ENCODE assay signal across 1 cellular context in the genomic region with DNA sequence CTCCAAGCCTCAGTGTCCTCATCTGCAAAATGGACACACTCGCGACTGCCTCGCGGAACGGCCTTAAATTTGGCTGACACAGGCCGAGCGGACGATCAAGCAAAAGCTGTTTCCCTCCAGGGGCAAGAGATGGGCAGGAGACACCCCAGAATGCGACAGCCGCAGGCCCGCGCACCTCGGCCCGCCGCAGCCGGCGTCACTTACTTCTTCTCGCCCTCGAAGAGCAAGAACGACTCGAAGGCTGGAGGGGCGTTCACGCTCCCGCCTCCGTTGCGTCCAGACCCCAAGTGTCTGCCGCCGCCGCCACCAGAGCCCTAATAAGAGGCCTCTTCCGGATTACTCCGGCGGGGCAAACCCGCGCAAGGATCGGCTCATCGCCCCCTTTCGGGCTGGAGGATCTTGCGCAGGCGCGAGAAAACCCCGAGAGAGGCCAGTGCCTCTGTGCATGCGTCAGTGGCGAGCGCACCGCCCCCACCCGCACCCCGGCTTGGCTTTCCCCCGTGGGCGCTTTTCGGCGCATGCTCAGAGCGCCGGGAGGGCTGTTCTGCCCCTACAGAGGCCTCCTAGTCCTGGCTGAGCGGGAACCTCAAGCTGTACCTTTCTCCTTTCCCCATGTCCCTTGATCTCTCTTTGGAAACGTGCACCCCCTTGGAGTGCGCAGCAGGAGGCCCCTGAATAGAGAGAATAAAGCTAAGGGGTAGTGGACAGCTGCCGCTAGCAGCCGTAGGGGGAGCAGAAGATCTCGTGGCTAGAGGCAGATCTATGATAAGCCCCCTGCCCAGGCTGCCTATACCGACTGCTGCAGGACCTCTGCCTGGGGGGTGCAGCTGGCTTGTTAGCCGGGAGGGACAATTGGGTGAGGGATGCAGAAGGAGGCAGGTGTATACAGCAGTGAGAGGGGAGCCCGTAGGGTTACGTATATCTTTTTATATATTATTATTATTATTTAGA.
A peak's percentile ranks its signal among the peaks of the same experiment; 100 is the strongest.
TF ChIP-seq lines count a peak whose summit lies in the region.

No MANE protein-coding gene starts in this region.

TF ChIP-seq in HepG2, 621 proteins besides CTCF, POLR2A, EP300 and RAD21 (continued from another document and continues in another):
- TF ChIP-seq, protein P1, sequence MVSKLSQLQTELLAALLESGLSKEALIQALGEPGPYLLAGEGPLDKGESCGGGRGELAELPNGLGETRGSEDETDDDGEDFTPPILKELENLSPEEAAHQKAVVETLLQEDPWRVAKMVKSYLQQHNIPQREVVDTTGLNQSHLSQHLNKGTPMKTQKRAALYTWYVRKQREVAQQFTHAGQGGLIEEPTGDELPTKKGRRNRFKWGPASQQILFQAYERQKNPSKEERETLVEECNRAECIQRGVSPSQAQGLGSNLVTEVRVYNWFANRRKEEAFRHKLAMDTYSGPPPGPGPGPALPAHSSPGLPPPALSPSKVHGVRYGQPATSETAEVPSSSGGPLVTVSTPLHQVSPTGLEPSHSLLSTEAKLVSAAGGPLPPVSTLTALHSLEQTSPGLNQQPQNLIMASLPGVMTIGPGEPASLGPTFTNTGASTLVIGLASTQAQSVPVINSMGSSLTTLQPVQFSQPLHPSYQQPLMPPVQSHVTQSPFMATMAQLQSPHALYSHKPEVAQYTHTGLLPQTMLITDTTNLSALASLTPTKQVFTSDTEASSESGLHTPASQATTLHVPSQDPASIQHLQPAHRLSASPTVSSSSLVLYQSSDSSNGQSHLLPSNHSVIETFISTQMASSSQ (IDR thresholded peaks at IDR 0.05; ENCODE audit: low read depth), result 0 out of 2 replicates have a peak, but pooled peaks have one; percentile 8
- TF ChIP-seq, protein P1 (CRISPR knock-in tag; IDR thresholded peaks at IDR 0.05; ENCODE audit: borderline replicate concordance), result peak; percentile 62; the same call in 1 of the 2 replicates
- peak; percentile 90 for TF ChIP-seq KMT2A (CRISPR knock-in tag; IDR thresholded peaks at IDR 0.05)
- TF ChIP-seq, protein P2, sequence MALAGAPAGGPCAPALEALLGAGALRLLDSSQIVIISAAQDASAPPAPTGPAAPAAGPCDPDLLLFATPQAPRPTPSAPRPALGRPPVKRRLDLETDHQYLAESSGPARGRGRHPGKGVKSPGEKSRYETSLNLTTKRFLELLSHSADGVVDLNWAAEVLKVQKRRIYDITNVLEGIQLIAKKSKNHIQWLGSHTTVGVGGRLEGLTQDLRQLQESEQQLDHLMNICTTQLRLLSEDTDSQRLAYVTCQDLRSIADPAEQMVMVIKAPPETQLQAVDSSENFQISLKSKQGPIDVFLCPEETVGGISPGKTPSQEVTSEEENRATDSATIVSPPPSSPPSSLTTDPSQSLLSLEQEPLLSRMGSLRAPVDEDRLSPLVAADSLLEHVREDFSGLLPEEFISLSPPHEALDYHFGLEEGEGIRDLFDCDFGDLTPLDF (CRISPR knock-in tag; IDR thresholded peaks at IDR 0.05), result peak; percentile 71
- TF ChIP-seq ZBTB21 (CRISPR knock-in tag; IDR thresholded peaks at IDR 0.05), result 0 out of 2 replicates have a peak, but pooled peaks have one; percentile 35
- peak; percentile 60 for TF ChIP-seq RBM39 (IDR thresholded peaks at IDR 0.05; ENCODE audit: low read depth, low read length, poor library complexity, severe bottlenecking)
- TF ChIP-seq, protein P3, sequence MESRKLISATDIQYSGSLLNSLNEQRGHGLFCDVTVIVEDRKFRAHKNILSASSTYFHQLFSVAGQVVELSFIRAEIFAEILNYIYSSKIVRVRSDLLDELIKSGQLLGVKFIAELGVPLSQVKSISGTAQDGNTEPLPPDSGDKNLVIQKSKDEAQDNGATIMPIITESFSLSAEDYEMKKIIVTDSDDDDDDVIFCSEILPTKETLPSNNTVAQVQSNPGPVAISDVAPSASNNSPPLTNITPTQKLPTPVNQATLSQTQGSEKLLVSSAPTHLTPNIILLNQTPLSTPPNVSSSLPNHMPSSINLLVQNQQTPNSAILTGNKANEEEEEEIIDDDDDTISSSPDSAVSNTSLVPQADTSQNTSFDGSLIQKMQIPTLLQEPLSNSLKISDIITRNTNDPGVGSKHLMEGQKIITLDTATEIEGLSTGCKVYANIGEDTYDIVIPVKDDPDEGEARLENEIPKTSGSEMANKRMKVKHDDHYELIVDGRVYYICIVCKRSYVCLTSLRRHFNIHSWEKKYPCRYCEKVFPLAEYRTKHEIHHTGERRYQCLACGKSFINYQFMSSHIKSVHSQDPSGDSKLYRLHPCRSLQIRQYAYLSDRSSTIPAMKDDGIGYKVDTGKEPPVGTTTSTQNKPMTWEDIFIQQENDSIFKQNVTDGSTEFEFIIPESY (CRISPR knock-in tag; IDR thresholded peaks at IDR 0.05), result peak; percentile 60; the same call in 1 of the 2 replicates
- peak; percentile 97 for TF ChIP-seq KAT8 (CRISPR knock-in tag; IDR thresholded peaks at IDR 0.05)
- TF ChIP-seq AHR (CRISPR knock-in tag; IDR thresholded peaks at IDR 0.05), result 0 out of 2 replicates have a peak, but pooled peaks have one; percentile 51
- TF ChIP-seq, protein P4, sequence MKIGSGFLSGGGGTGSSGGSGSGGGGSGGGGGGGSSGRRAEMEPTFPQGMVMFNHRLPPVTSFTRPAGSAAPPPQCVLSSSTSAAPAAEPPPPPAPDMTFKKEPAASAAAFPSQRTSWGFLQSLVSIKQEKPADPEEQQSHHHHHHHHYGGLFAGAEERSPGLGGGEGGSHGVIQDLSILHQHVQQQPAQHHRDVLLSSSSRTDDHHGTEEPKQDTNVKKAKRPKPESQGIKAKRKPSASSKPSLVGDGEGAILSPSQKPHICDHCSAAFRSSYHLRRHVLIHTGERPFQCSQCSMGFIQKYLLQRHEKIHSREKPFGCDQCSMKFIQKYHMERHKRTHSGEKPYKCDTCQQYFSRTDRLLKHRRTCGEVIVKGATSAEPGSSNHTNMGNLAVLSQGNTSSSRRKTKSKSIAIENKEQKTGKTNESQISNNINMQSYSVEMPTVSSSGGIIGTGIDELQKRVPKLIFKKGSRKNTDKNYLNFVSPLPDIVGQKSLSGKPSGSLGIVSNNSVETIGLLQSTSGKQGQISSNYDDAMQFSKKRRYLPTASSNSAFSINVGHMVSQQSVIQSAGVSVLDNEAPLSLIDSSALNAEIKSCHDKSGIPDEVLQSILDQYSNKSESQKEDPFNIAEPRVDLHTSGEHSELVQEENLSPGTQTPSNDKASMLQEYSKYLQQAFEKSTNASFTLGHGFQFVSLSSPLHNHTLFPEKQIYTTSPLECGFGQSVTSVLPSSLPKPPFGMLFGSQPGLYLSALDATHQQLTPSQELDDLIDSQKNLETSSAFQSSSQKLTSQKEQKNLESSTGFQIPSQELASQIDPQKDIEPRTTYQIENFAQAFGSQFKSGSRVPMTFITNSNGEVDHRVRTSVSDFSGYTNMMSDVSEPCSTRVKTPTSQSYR (CRISPR knock-in tag; IDR thresholded peaks at IDR 0.05; ENCODE audit: borderline replicate concordance), result peak; percentile 73
- TF ChIP-seq POLR2AphosphoS5 (IDR thresholded peaks at IDR 0.05; ENCODE audit: low read depth, low read length), result peak; percentile 50
- TF ChIP-seq NFKB2 (CRISPR knock-in tag; IDR thresholded peaks at IDR 0.05; ENCODE audit: borderline replicate concordance), result peak; percentile 50; the same call in 1 of the 2 replicates
- TF ChIP-seq, protein P5, sequence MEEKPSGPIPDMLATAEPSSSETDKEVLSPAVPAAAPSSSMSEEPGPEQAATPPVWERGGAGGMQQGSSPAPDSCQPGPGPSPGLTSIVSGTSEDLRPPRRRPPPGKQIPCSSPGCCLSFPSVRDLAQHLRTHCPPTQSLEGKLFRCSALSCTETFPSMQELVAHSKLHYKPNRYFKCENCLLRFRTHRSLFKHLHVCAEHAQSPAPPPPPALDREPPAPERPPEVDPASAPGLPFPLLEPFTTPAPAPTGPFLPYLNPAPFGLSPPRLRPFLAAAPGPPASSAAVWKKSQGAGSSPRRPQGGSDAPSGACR (CRISPR knock-in tag; IDR thresholded peaks at IDR 0.05), result peak; percentile 87
- peak; percentile 80; the same call in 1 of the 2 replicates for TF ChIP-seq ZNF430 (CRISPR knock-in tag; IDR thresholded peaks at IDR 0.05)
- TF ChIP-seq, protein P6, sequence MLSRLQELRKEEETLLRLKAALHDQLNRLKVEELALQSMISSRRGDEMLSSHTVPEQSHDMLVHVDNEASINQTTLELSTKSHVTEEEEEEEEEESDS (CRISPR knock-in tag; IDR thresholded peaks at IDR 0.05; ENCODE audit: borderline replicate concordance), result 0 out of 2 replicates have a peak, but pooled peaks have one; percentile 37
- TF ChIP-seq MYC (CRISPR knock-in tag; IDR thresholded peaks at IDR 0.05; ENCODE audit: borderline replicate concordance), result peak; percentile 60; the same call in 1 of the 2 replicates
- TF ChIP-seq ZNF605 (CRISPR knock-in tag; IDR thresholded peaks at IDR 0.05), result peak; percentile 58; the same call in 1 of the 2 replicates
- peak; percentile 92; the same call in 1 of the 2 replicates for TF ChIP-seq TARDBP (CRISPR knock-in tag; IDR thresholded peaks at IDR 0.05)
- TF ChIP-seq, protein P7, sequence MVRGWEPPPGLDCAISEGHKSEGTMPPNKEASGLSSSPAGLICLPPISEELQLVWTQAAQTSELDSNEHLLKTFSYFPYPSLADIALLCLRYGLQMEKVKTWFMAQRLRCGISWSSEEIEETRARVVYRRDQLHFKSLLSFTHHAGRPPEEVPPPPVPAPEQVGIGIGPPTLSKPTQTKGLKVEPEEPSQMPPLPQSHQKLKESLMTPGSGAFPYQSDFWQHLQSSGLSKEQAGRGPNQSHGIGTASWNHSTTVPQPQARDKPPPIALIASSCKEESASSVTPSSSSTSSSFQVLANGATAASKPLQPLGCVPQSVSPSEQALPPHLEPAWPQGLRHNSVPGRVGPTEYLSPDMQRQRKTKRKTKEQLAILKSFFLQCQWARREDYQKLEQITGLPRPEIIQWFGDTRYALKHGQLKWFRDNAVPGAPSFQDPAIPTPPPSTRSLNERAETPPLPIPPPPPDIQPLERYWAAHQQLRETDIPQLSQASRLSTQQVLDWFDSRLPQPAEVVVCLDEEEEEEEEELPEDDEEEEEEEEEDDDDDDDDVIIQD (CRISPR knock-in tag; IDR thresholded peaks at IDR 0.05; ENCODE audit: low read depth), result 0 out of 2 replicates have a peak, but pooled peaks have one; percentile 19
- peak; percentile 73 for TF ChIP-seq MED1 (CRISPR knock-in tag; IDR thresholded peaks at IDR 0.05)
- 0 out of 2 replicates have a peak, but pooled peaks have one; percentile 52 for TF ChIP-seq ARHGAP35 (CRISPR knock-in tag; IDR thresholded peaks at IDR 0.05; ENCODE audit: borderline replicate concordance)
- peak; percentile 66; the same call in 1 of the 2 replicates for TF ChIP-seq ZNF136 (CRISPR knock-in tag; IDR thresholded peaks at IDR 0.05; ENCODE audit: low read depth)
- TF ChIP-seq ZNF34 (CRISPR knock-in tag; IDR thresholded peaks at IDR 0.05; ENCODE audit: borderline replicate concordance), result 0 out of 2 replicates have a peak, but pooled peaks have one; percentile 49
- 0 out of 2 replicates have a peak, but pooled peaks have one; percentile 31 for TF ChIP-seq ZFP36L1 (CRISPR knock-in tag; IDR thresholded peaks at IDR 0.05)
- peak; percentile 89 for TF ChIP-seq SALL2 (CRISPR knock-in tag; IDR thresholded peaks at IDR 0.05)
- TF ChIP-seq MED13 (CRISPR knock-in tag; IDR thresholded peaks at IDR 0.05), result 0 out of 2 replicates have a peak, but pooled peaks have one; percentile 30
- 0 out of 2 replicates have a peak, but pooled peaks have one; percentile 35 for TF ChIP-seq TGIF2 (CRISPR knock-in tag; IDR thresholded peaks at IDR 0.05)
- TF ChIP-seq, protein P8, sequence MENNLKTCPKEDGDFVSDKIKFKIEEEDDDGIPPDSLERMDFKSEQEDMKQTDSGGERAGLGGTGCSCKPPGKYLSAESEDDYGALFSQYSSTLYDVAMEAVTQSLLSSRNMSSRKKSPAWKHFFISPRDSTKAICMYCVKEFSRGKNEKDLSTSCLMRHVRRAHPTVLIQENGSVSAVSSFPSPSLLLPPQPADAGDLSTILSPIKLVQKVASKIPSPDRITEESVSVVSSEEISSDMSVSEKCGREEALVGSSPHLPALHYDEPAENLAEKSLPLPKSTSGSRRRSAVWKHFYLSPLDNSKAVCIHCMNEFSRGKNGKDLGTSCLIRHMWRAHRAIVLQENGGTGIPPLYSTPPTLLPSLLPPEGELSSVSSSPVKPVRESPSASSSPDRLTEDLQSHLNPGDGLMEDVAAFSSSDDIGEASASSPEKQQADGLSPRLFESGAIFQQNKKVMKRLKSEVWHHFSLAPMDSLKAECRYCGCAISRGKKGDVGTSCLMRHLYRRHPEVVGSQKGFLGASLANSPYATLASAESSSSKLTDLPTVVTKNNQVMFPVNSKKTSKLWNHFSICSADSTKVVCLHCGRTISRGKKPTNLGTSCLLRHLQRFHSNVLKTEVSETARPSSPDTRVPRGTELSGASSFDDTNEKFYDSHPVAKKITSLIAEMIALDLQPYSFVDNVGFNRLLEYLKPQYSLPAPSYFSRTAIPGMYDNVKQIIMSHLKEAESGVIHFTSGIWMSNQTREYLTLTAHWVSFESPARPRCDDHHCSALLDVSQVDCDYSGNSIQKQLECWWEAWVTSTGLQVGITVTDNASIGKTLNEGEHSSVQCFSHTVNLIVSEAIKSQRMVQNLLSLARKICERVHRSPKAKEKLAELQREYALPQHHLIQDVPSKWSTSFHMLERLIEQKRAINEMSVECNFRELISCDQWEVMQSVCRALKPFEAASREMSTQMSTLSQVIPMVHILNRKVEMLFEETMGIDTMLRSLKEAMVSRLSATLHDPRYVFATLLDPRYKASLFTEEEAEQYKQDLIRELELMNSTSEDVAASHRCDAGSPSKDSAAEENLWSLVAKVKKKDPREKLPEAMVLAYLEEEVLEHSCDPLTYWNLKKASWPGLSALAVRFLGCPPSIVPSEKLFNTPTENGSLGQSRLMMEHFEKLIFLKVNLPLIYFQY (CRISPR knock-in tag; IDR thresholded peaks at IDR 0.05; ENCODE audit: borderline replicate concordance), result peak; percentile 48; the same call in 1 of the 2 replicates
- TF ChIP-seq FOXA3 (CRISPR knock-in tag; IDR thresholded peaks at IDR 0.05), result peak; percentile 69
